In genomic region chr7:23332193-23332592, GRCh38 we compare ENCODE assay signal across 15 cellular contexts.
"Had no signal": no experiment of that assay in that cellular context is flagged by ENCODE, and none has a peak within 500 bp of the region (broad histone marks: within the 10 kb centered on the region; RNA-seq: fewer than 3 reads in every experiment).

No MANE protein-coding gene starts in this region.

- H3K4me3 ChIP-seq: upper lobe of left lung had no signal

- H3K36me3 ChIP-seq: upper lobe of left lung had no signal

- H3K27me3 ChIP-seq: upper lobe of left lung had no signal

- H3K9me3 ChIP-seq: upper lobe of left lung had no signal

- DNase-seq: activated CD4-positive, alpha-beta T cell treated with anti-CD3 and anti-CD28 coated beads, Interleukin-2, amount 50 U/mL, for 1 hour; activated CD4-positive, CD25-positive, alpha-beta regulatory T cell; activated effector memory CD4-positive, alpha-beta T cell treated with Interleukin-2 at 50 U/mL for 16 hours; activated T-cell treated with anti-CD3 and anti-CD28 coated beads, Interleukin-2, amount 50 U/mL, for 24 hours; amniotic stem cell; cerebellar nuclear complex; glutamatergic neuron; immature natural killer cell; left cardiac atrium; stimulated activated CD4-positive, alpha-beta T cell treated with anti-CD3 and anti-CD28 coated beads, Interleukin-4, amount 100 ng/mL, for 1 hour; stimulated activated CD8-positive, alpha-beta memory T cell treated with anti-CD3 and anti-CD28 coated beads, Interleukin-4, amount 100 ng/mL, for 48 hours; stimulated activated naive CD8-positive, alpha-beta T cell treated with anti-CD3 and anti-CD28 coated beads, Interleukin-15, Interleukin-2, amounts not matched to agents 100 U/mL and 50 U/mL, for 24 hours; upper lobe of left lung had no signal

- ATAC-seq: esophagus mucosa; natural killer cell treated with Interleukin-12 subunit alpha and Interleukin-12 subunit beta and Interleukin-15 and Interleukin-18, amount 100 ng/mL, for 72 hours; stimulated activated naive CD8-positive, alpha-beta T cell treated with anti-CD3 and anti-CD28 coated beads, Interleukin-15, Interleukin-2, amounts not matched to agents 100 U/mL and 50 U/mL, for 24 hours had no signal
